23 cellular contexts compared by ENCODE assay signal in the genomic region with DNA sequence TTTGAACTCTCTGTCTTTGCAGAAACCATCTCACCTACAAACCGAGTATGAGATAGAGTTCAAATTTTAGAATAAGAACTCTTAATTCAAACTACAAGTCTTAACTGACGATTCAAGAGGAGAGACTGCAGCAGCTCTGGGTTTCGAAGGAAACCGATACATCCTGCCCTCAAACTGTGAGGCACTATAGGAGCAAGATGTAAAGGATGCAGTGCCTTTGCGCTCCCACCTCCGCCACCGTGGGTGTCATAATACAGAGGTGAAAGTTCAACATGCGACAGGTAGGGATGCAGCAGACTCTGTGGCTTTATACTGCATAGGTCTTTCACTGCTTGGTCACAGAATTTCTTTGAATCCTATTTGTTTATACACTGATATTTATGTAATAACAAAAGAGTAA.
A peak's percentile ranks its signal among the peaks of the same experiment; 100 is the strongest.
DNase-seq lines count a peak whose midpoint lies in the region; ATAC-seq, FAIRE-seq and TF ChIP-seq lines count a peak whose summit lies in the region.
"Had no signal": no experiment of that assay in that cellular context is flagged by ENCODE, and none has a peak within 500 bp of the region (broad histone marks: within the 10 kb centered on the region; RNA-seq: fewer than 3 reads in every experiment).

No MANE protein-coding gene starts in this region.

- DNase-seq in activated CD4-positive, alpha-beta T cell treated with anti-CD3 and anti-CD28 coated beads for 48 hours, result peak; percentile 10
- no peak for DNase-seq in activated CD4-positive, alpha-beta T cell treated with anti-CD3 and anti-CD28 coated beads, Interleukin-2, amount 50 U/mL, for 1 hour
- peak in 1 of 2 donors; percentile 9 for DNase-seq in stimulated activated naive CD8-positive, alpha-beta T cell treated with anti-CD3 and anti-CD28 coated beads, Interleukin-15, amount 100 ng/mL, for 72 hours
- no peak for DNase-seq in stimulated activated naive CD8-positive, alpha-beta T cell treated with anti-CD3 and anti-CD28 coated beads, Interleukin-15, Interleukin-2, amounts not matched to agents 100 U/mL and 50 U/mL, for 24 hours
- DNase-seq in glutamatergic neuron (no peak), D721Med (ENCODE audit: insufficient read length, low spot score) (no peak)
- peak; percentile 5 for DNase-seq in stimulated activated CD4-positive, alpha-beta T cell treated with anti-CD3 and anti-CD28 coated beads, Interleukin-4, amount 100 ng/mL, for 1 hour
- DNase-seq in CD8-positive, alpha-beta T cell, result no peak
- DNase-seq: 8988T, COR-L47, DMS153, GDM1, IMR-90, Karpas-422, NCI-H1417 treated with DMSO at 0.1 percent for 48 hours, NCI-H1930, NCI-H345, NCI-H524 treated with DMSO at 0.1 percent for 48 hours, PC-3 had no signal

- no peaks in the 10 kb centered on the region for H3K27me3 Mint-ChIP-seq in stimulated activated naive CD8-positive, alpha-beta T cell treated with anti-CD3 and anti-CD28 coated beads, Interleukin-15, amount 100 ng/mL, for 72 hours
- peaks cover 4% of the 10 kb centered on the region for H3K27me3 Mint-ChIP-seq in glutamatergic neuron (ENCODE audit: unreplicated experiment)
- H3K27me3 Mint-ChIP-seq in CD8-positive, alpha-beta T cell (ENCODE audit: low read depth), result no peaks in the 10 kb centered on the region

- TF ChIP-seq CTCF in glutamatergic neuron (IDR thresholded peaks at IDR 0.05; ENCODE audit: partially characterized antibody, unreplicated experiment), result no peak
- no peak for TF ChIP-seq CTCF in CD8-positive, alpha-beta T cell (IDR thresholded peaks at IDR 0.05)
- TF ChIP-seq CTCF in D721Med (IDR thresholded peaks at IDR 0.05; ENCODE audit: insufficient read depth, missing control alignments), result no peak

- POLR2A ChIA-PET in CD8-positive, alpha-beta T cell (lab: Charles Lee), result no interaction called here

- peak; percentile 58 for ATAC-seq in stimulated activated naive CD8-positive, alpha-beta T cell treated with anti-CD3 and anti-CD28 coated beads, Interleukin-15, amount 100 ng/mL, for 72 hours
- ATAC-seq in stimulated activated naive CD8-positive, alpha-beta T cell treated with anti-CD3 and anti-CD28 coated beads, Interleukin-15, Interleukin-2, amounts not matched to agents 100 U/mL and 50 U/mL, for 24 hours, result no peak
- ATAC-seq in CD8-positive, alpha-beta T cell, result no peak
- ATAC-seq: PC-3 had no signal

- CTCF ChIA-PET in CD8-positive, alpha-beta T cell (lab: Charles Lee), result interaction anchor here (1.4 kb wide), 1 partner anchor 11 kb away, joined by 3 read pairs; no protein-coding TSS in a partner anchor

- intact Hi-C loops in CD8-positive, alpha-beta T cell (cut with DNase I, micrococcal nuclease), result no loop called here

- no peak overlapping the region for H3K4me3 Mint-ChIP-seq in stimulated activated naive CD8-positive, alpha-beta T cell treated with anti-CD3 and anti-CD28 coated beads, Interleukin-15, amount 100 ng/mL, for 72 hours
- no peak overlapping the region for H3K4me3 Mint-ChIP-seq in glutamatergic neuron (ENCODE audit: unreplicated experiment)
- H3K4me3 Mint-ChIP-seq in CD8-positive, alpha-beta T cell, result no peak overlapping the region
- H3K4me3 Mint-ChIP-seq: CD14-positive monocyte had no signal

- H3K27ac Mint-ChIP-seq in stimulated activated naive CD8-positive, alpha-beta T cell treated with anti-CD3 and anti-CD28 coated beads, Interleukin-15, amount 100 ng/mL, for 72 hours, result no peak overlapping the region
- peak overlapping the region; percentile 77 for H3K27ac Mint-ChIP-seq in glutamatergic neuron (ENCODE audit: unreplicated experiment)
- no peak overlapping the region for H3K27ac Mint-ChIP-seq in CD8-positive, alpha-beta T cell
- H3K27ac Mint-ChIP-seq: CD14-positive monocyte had no signal

- H3K27ac ChIP-seq in CD8-positive, alpha-beta T cell (ENCODE audit: low read depth, low read length), result no peak overlapping the region
- H3K27ac ChIP-seq: RWPE1 had no signal

- no peaks in the 10 kb centered on the region for H3K4me1 Mint-ChIP-seq in stimulated activated naive CD8-positive, alpha-beta T cell treated with anti-CD3 and anti-CD28 coated beads, Interleukin-15, amount 100 ng/mL, for 72 hours
- peaks cover 11% of the 10 kb centered on the region for H3K4me1 Mint-ChIP-seq in glutamatergic neuron (ENCODE audit: low read depth, unreplicated experiment)
- H3K4me1 Mint-ChIP-seq in CD8-positive, alpha-beta T cell (ENCODE audit: low read depth), result peaks cover 5% of the 10 kb centered on the region
- H3K4me1 Mint-ChIP-seq: CD14-positive monocyte had no signal

- no peaks in the 10 kb centered on the region for H3K9me3 ChIP-seq in CD8-positive, alpha-beta T cell (ENCODE audit: low read length)
- H3K9me3 ChIP-seq: HAP-1 had no signal

- H3K36me3 Mint-ChIP-seq in glutamatergic neuron (ENCODE audit: unreplicated experiment), result no peaks in the 10 kb centered on the region
- no peaks in the 10 kb centered on the region for H3K36me3 Mint-ChIP-seq in CD8-positive, alpha-beta T cell
- H3K36me3 Mint-ChIP-seq: CD14-positive monocyte had no signal

- no peak overlapping the region for H3K4me3 ChIP-seq in CD8-positive, alpha-beta T cell (ENCODE audit: low read depth, low read length)
- H3K4me3 ChIP-seq: HAP-1 had no signal

- peaks cover 0 to 7% of the 10 kb centered on the region in 2 donors for H3K9me3 Mint-ChIP-seq in stimulated activated naive CD8-positive, alpha-beta T cell treated with anti-CD3 and anti-CD28 coated beads, Interleukin-15, amount 100 ng/mL, for 72 hours
- peaks cover 2% of the 10 kb centered on the region for H3K9me3 Mint-ChIP-seq in glutamatergic neuron (ENCODE audit: unreplicated experiment)
- no peaks in the 10 kb centered on the region for H3K9me3 Mint-ChIP-seq in CD8-positive, alpha-beta T cell

- no peaks in the 10 kb centered on the region for H3K27me3 ChIP-seq in CD8-positive, alpha-beta T cell (ENCODE audit: insufficient read depth, low read length)

- H3K4me1 ChIP-seq in CD8-positive, alpha-beta T cell (ENCODE audit: insufficient read depth, low read length), result no peaks in the 10 kb centered on the region

- no peaks in the 10 kb centered on the region for H3K36me3 ChIP-seq in CD8-positive, alpha-beta T cell (ENCODE audit: insufficient read depth, low read length)
- H3K36me3 ChIP-seq: HAP-1 had no signal

- FAIRE-seq in D721Med (lab: Jason Lieb, UNC), result no peak
- FAIRE-seq: HTR-8/SVneo had no signal

Comparison
In these comparisons a context has a peak if more than half of its experiments do, and no peak if none do; other contexts are left out.
1. DNase-seq: peak in activated CD4-positive, alpha-beta T cell treated with anti-CD3 and anti-CD28 coated beads for 48 hours (single experiment) and stimulated activated CD4-positive, alpha-beta T cell treated with anti-CD3 and anti-CD28 coated beads, Interleukin-4, amount 100 ng/mL, for 1 hour (single experiment); none in activated CD4-positive, alpha-beta T cell treated with anti-CD3 and anti-CD28 coated beads, Interleukin-2, amount 50 U/mL, for 1 hour (single experiment), stimulated activated naive CD8-positive, alpha-beta T cell treated with anti-CD3 and anti-CD28 coated beads, Interleukin-15, Interleukin-2, amounts not matched to agents 100 U/mL and 50 U/mL, for 24 hours (single experiment), glutamatergic neuron (single experiment), CD8-positive, alpha-beta T cell (0 of 7) and D721Med (single experiment).